Comparison of ENCODE assay signal across 22 cellular contexts in the genomic region with DNA sequence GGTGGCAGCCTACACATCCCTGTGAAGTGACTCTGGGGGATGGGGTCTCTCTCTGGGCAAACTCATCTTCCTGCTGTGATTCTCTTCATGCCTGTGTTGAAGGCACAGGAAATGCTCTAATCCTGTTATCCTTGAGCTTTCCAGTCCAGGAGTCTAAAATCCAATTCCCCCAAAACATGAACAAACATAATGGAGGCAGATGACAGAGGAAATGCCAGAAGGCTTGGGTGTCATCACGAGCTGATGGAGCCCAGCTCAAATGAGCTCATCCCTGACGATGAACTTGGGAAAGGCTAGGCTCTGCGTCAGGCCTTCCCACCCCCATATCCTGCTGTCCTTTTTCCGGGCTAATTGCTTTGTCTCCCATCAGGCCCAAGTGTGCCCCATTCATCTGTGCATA.
DNase-seq lines count a peak whose midpoint lies in the region; ATAC-seq and TF ChIP-seq lines count a peak whose summit lies in the region.
"Had no signal": no experiment of that assay in that cellular context is flagged by ENCODE, and none has a peak within 500 bp of the region (broad histone marks: within the 10 kb centered on the region; RNA-seq: fewer than 3 reads in every experiment).

No MANE protein-coding gene starts in this region.

- H3K4me3 ChIP-seq in A673 (ENCODE audit: low read depth, low read length, poor library complexity, severe bottlenecking): no peak overlapping the region
- no peak overlapping the region for H3K4me3 ChIP-seq in IMR-90 (ENCODE audit: insufficient read depth, low read depth, low read length)
- no peak overlapping the region for H3K4me3 ChIP-seq in fibroblast of mammary gland (ENCODE audit: control insufficient read depth, low read depth, low read length)
- no peak overlapping the region for H3K4me3 ChIP-seq in neuronal stem cell (ENCODE audit: low read length in 2 of 2)
- H3K4me3 ChIP-seq: A549, K562, SK-N-MC had no signal

- H3K9ac ChIP-seq in IMR-90 (ENCODE audit: low read depth, low read length) (no peak overlapping the region), neuronal stem cell (ENCODE audit: low read depth, low read length, poor library complexity) (no peak overlapping the region)

- DNase-seq in A673 (ENCODE audit: low spot score): peak; percentile 94
- DNase-seq in EL: peak; percentile 36
- no peak for DNase-seq in IMR-90
- DNase-seq in fibroblast of mammary gland (ENCODE audit: low read depth): peak; percentile 2
- DNase-seq in neuronal stem cell (ENCODE audit: low spot score): no peak
- DNase-seq: AML-193, DMS79 treated with DMSO at 0.1 percent for 48 hours, GF-D8, HCEC 1CT, NCI-H187, NCI-H2107, NCI-H510A, NCI-H748 treated with DMSO at 0.1 percent for 48 hours, SHP77, T-helper 1 cell had no signal

- H2AK9ac ChIP-seq in IMR-90 (replicated peaks; ENCODE audit: low read depth, low read length, poor library complexity): peak overlapping the region; percentile 39

- H3K4me1 ChIP-seq in A673 (ENCODE audit: insufficient read depth, low read length, poor library complexity, severe bottlenecking): peaks cover 18% of the 10 kb centered on the region
- no peaks in the 10 kb centered on the region for H3K4me1 ChIP-seq in IMR-90 (ENCODE audit: control insufficient read depth, insufficient read depth, low read length)
- peaks cover 0 to 3% of the 10 kb centered on the region in 2 donors for H3K4me1 ChIP-seq in neuronal stem cell (ENCODE audit: control insufficient read depth in 2 of 2, insufficient read depth in 1 of 2, low read depth in 1 of 2, low read length in 2 of 2)

- intact Hi-C loops in A673 (cut with micrococcal nuclease; ENCODE audit: unreplicated experiment): no loop called here
- intact Hi-C loops in IMR-90 (cut with micrococcal nuclease): no loop called here

- H4K20me1 ChIP-seq in IMR-90 (ENCODE audit: insufficient read depth, low read length): no peaks in the 10 kb centered on the region

- H3K27me3 ChIP-seq in A673 (replicated peaks; ENCODE audit: insufficient read depth, low read depth, low read length, poor library complexity): no peaks in the 10 kb centered on the region
- H3K27me3 ChIP-seq in IMR-90 (ENCODE audit: control insufficient read depth, insufficient read depth, low read length): no peaks in the 10 kb centered on the region; the same call in 1 of the 2 replicates
- H3K27me3 ChIP-seq in neuronal stem cell (ENCODE audit: control insufficient read depth in 3 of 3, insufficient read depth in 3 of 3, low read depth in 1 of 3, low read length in 3 of 3): peaks cover 0 to 7% (median 0%) of the 10 kb centered on the region in 3 experiments

- no peak overlapping the region for H2AK5ac ChIP-seq in IMR-90 (ENCODE audit: low read depth, low read length)
- no peak overlapping the region for H2AK5ac ChIP-seq in neuronal stem cell (ENCODE audit: low read depth, low read length)

- no peak overlapping the region for H3K4me2 ChIP-seq in IMR-90 (ENCODE audit: low read depth, low read length)
- no peak overlapping the region for H3K4me2 ChIP-seq in neuronal stem cell (ENCODE audit: insufficient read depth, low read length, poor library complexity, severe bottlenecking)
- H3K4me2 ChIP-seq: A549 had no signal

- H2BK20ac ChIP-seq in IMR-90 (ENCODE audit: low read depth, low read length): no peak overlapping the region

- CTCF ChIA-PET in A673 (lab: Charles Lee): interaction anchor here (0.5 to 1.4 kb wide), 2 partner anchors 31 to 223 kb away, joined by 3 read pairs; no protein-coding TSS in a partner anchor
- CTCF ChIA-PET in IMR-90 (lab: Yijun Ruan, JAX): no interaction called here

- H2BK15ac ChIP-seq in IMR-90 (ENCODE audit: low read depth, low read length) (no peak overlapping the region), neuronal stem cell (ENCODE audit: low read length) (no peak overlapping the region)

- no peak for TF ChIP-seq POLR2A in IMR-90 (IDR thresholded peaks at IDR 0.05; ENCODE audit: low read depth, low read length)

- no peak overlapping the region for H4K5ac ChIP-seq in IMR-90 (ENCODE audit: low read depth, low read length)

- H3K27ac ChIP-seq in A673 (ENCODE audit: low read depth, low read length, poor library complexity, severe bottlenecking) (peak overlapping the region; percentile 81), IMR-90 (ENCODE audit: insufficient read depth, low read length) (no peak overlapping the region), neuronal stem cell (replicated peaks; ENCODE audit: low read length) (no peak overlapping the region)
- H3K27ac ChIP-seq: A549, C4-2B, SK-N-MC had no signal

- H2BK5ac ChIP-seq in IMR-90 (ENCODE audit: low read depth, low read length, poor library complexity, severe bottlenecking): no peak overlapping the region
- no peak overlapping the region for H2BK5ac ChIP-seq in neuronal stem cell (ENCODE audit: low read length)

- H3K9me1 ChIP-seq in IMR-90 (ENCODE audit: insufficient read depth, low read length): peaks cover 2% of the 10 kb centered on the region; the same call in 1 of the 2 replicates

- H3K36me3 ChIP-seq in A673 (ENCODE audit: insufficient read depth, low read length, poor library complexity, severe bottlenecking) (no peaks in the 10 kb centered on the region), IMR-90 (ENCODE audit: control insufficient read depth, insufficient read depth, low read length) (no peaks in the 10 kb centered on the region), neuronal stem cell (replicated peaks in 1 of 2; ENCODE audit: control insufficient read depth in 2 of 2, insufficient read depth in 2 of 2, low read length in 2 of 2) (no peaks in the 10 kb centered on the region)

- no peak overlapping the region for H3K14ac ChIP-seq in IMR-90 (replicated peaks; ENCODE audit: low read depth, low read length)
- H3K14ac ChIP-seq in neuronal stem cell (ENCODE audit: low read length): no peak overlapping the region

- no peak overlapping the region for H2BK120ac ChIP-seq in IMR-90 (ENCODE audit: low read depth, low read length)
- H2BK120ac ChIP-seq in neuronal stem cell (ENCODE audit: low read depth, low read length): no peak overlapping the region

- no peak for TF ChIP-seq RAD21 in IMR-90 (IDR thresholded peaks at IDR 0.05; ENCODE audit: low read length)

- no peak overlapping the region for H3K23ac ChIP-seq in IMR-90 (ENCODE audit: low read depth, low read length)
- no peak overlapping the region for H3K23ac ChIP-seq in neuronal stem cell (ENCODE audit: low read depth, low read length, poor library complexity)

- no peak for TF ChIP-seq CTCF in A673 (conservative IDR thresholded peaks at IDR 0.05; ENCODE audit: low read depth, low read length)
- TF ChIP-seq CTCF in IMR-90 (conservative IDR thresholded peaks at IDR 0.05; ENCODE audit: low read depth, low read length): no peak
- TF ChIP-seq CTCF in fibroblast of mammary gland (conservative IDR thresholded peaks at IDR 0.05; ENCODE audit: control insufficient read depth, insufficient read depth, low read depth, low read length): no peak

- H3K4ac ChIP-seq in IMR-90 (ENCODE audit: low read depth, low read length) (no peak overlapping the region), neuronal stem cell (ENCODE audit: low read length) (no peak overlapping the region)

- H3K9me3 ChIP-seq in A673 (ENCODE audit: low read depth, low read length, poor library complexity, severe bottlenecking) (no peaks in the 10 kb centered on the region), IMR-90 (ENCODE audit: control insufficient read depth, insufficient read depth, low read length) (no peaks in the 10 kb centered on the region), neuronal stem cell (replicated peaks in 1 of 2; ENCODE audit: control insufficient read depth in 2 of 2, insufficient read depth in 1 of 2, low read depth in 1 of 2, low read length in 2 of 2) (no peaks in the 10 kb centered on the region)
- H3K9me3 ChIP-seq: A549 had no signal

- no peak overlapping the region for H2AFZ ChIP-seq in IMR-90 (replicated peaks; ENCODE audit: low read length, poor library complexity)
- no peak overlapping the region for H2AFZ ChIP-seq in neuronal stem cell (ENCODE audit: low read length)

- ATAC-seq in IMR-90 (ENCODE audit: low read depth) (no peak), GM18519 (IDR thresholded peaks at IDR 0.05; ENCODE audit: low FRiP score, unreplicated experiment) (no peak), GM18867 (IDR thresholded peaks at IDR 0.05; ENCODE audit: unreplicated experiment) (no peak), GM19023 (IDR thresholded peaks at IDR 0.05; ENCODE audit: unreplicated experiment) (no peak)
- ATAC-seq: A549, K562 had no signal

- in situ Hi-C loops in IMR-90 (cut with MboI; ENCODE audit: low sequenced_read_pairs): no loop called here

- WGBS in IMR-90 (ENCODE audit: extremely low coverage in 2 of 2, insufficient read length in 1 of 2), 2 experiments: 41% methylated on average over 4 of the region's 4 CpGs; no CpG with 5 or more reads in 1 of the 2 experiments
- WGBS in neuronal stem cell (ENCODE audit: extremely low coverage in 2 of 2, insufficient read length in 2 of 2, insufficient replicate concordance in 1 of 2), 2 donors: no CpG with 5 or more reads among the region's 4 CpGs

- no peak overlapping the region for H2BK12ac ChIP-seq in neuronal stem cell (ENCODE audit: low read length)

- H3K79me1 ChIP-seq in IMR-90 (ENCODE audit: low read depth in 1 of 2, low read length in 2 of 2): no peaks in the 10 kb centered on the region
- no peaks in the 10 kb centered on the region for H3K79me1 ChIP-seq in neuronal stem cell (ENCODE audit: low read depth, low read length)

- H3K18ac ChIP-seq in IMR-90 (ENCODE audit: low read depth, low read length) (no peak overlapping the region), neuronal stem cell (ENCODE audit: low read length) (no peak overlapping the region)

- POLR2A ChIA-PET in A673 (lab: Charles Lee; ENCODE audit: low non-redundant PET) (no interaction called here), IMR-90 (lab: Charles Lee; ENCODE audit: unreplicated experiment) (no interaction called here)

- H3K56ac ChIP-seq in IMR-90 (ENCODE audit: extremely low read depth, insufficient read depth, low read length): no peak overlapping the region

- H4K91ac ChIP-seq in IMR-90 (ENCODE audit: insufficient read depth, low read depth, low read length) (no peak overlapping the region), neuronal stem cell (ENCODE audit: low read depth, low read length, poor library complexity) (no peak overlapping the region)

- no peak overlapping the region for H4K8ac ChIP-seq in IMR-90 (ENCODE audit: low read depth in 2 of 2, low read length in 2 of 2)
- no peak overlapping the region for H4K8ac ChIP-seq in neuronal stem cell (ENCODE audit: low read depth, low read length)

- dilution Hi-C loops in IMR-90 (cut with HindIII; ENCODE audit: low sequenced_read_pairs, unreplicated experiment): no loop called here

- BruUV-seq in A673 (replicated peaks; lab: Mats Ljungman, UMichigan): no TSS peak
- BruUV-seq in IMR-90 (replicated peaks; lab: Mats Ljungman, UMichigan): no TSS peak

TF ChIP-seq in IMR-90, 13 proteins besides CTCF, POLR2A, EP300 and RAD21 (continues in another document):
- TF ChIP-seq CEBPB (IDR thresholded peaks at IDR 0.05; ENCODE audit: low read depth, low read length) (no peak), MAFK (IDR thresholded peaks at IDR 0.05; ENCODE audit: low read depth, low read length) (no peak), NFE2L2 (IDR thresholded peaks at IDR 0.05; ENCODE audit: low read depth, low read length) (no peak), RCOR1 (IDR thresholded peaks at IDR 0.05; ENCODE audit: insufficient replicate concordance, low read length) (no peak)

Comparison
In these comparisons a context has a peak if more than half of its experiments do, and no peak if none do; other contexts are left out.
1. DNase-seq: peak in A673 (single experiment), EL (single experiment) and fibroblast of mammary gland (single experiment); none in IMR-90 (single experiment) and neuronal stem cell (single experiment).